In the genomic region with DNA sequence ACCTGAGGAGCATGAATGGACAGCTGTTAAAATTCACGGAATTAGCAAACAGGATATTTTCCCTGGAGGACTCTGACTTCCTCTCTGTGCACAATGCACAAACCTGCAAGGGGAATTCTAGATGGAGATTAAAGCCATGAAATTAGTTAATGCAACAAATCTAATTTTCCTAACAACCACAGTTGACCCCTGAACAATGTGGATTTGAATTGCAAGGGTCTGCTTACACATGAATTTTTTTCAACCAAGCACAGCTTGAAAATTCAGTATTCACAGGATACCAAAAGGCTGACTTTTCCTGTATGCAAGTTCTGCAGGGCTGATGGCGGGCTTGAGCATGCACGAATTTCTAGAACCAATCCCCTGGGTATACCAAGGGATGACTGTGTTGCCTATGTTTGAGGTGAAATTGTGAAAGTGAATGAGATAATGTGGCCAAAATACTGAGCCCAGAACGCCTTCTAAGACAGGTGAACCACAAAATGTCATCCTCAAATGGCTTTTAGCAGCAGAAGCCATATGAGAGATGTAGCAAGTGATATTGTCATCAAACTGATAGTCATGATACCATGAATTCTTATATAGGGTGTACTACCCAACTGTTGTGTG, we compare ENCODE assay signal across 25 cellular contexts. TPM values are rescaled to one million over a fixed set of nuclear protein-coding genes. Genes with fewer than 3 reads are reported as not detected.
"Had no signal": no experiment of that assay in that cellular context is flagged by ENCODE, and none has a peak within 500 bp of the region (broad histone marks: within the 10 kb centered on the region; RNA-seq: fewer than 3 reads in every experiment).

No MANE protein-coding gene starts in this region.

- H3K4me1 Mint-ChIP-seq: activated CD4-positive, alpha-beta T cell treated with anti-CD3 and anti-CD28 coated beads, Interleukin-2, amount 10 ng/mL, durations not matched to agents 24 days and 14 days; nephron; stimulated activated memory B cell treated with anti-CD40 and anti-IgM and Interleukin-4, amounts not matched to agents 10 μg/mL and 1 μg/mL and 100 μg/mL, for 72 hours; stimulated activated naive CD8-positive, alpha-beta T cell treated with anti-CD3 and anti-CD28 coated beads, Interleukin-15, amount 100 ng/mL, for 72 hours; T-helper 17 cell had no signal

- H3K27me3 Mint-ChIP-seq: progenitor cell of endocrine pancreas had no signal

- H3K36me3 Mint-ChIP-seq: activated naive CD8-positive, alpha-beta T cell; stimulated activated memory B cell treated with anti-CD40 and anti-IgM and Interleukin-4, amounts not matched to agents 10 μg/mL and 1 μg/mL and 100 μg/mL, for 72 hours; type B pancreatic cell had no signal

- H3K27ac Mint-ChIP-seq: activated CD4-positive, alpha-beta T cell treated with anti-CD3 and anti-CD28 coated beads, Interleukin-2, amount 10 ng/mL, durations not matched to agents 24 days and 14 days; activated CD8-positive, alpha-beta T cell treated with anti-CD3 and anti-CD28 coated beads for 36 hours; activated naive CD8-positive, alpha-beta T cell; effector memory CD8-positive, alpha-beta T cell; nephron; progenitor cell of endocrine pancreas; stimulated activated memory B cell treated with anti-CD40 and anti-IgM and Interleukin-4, amounts not matched to agents 10 μg/mL and 1 μg/mL and 100 μg/mL, for 72 hours; stimulated activated naive CD8-positive, alpha-beta T cell treated with anti-CD3 and anti-CD28 coated beads, Interleukin-15, amount 100 ng/mL, for 72 hours; T-helper 17 cell; type B pancreatic cell had no signal

- H3K9me3 Mint-ChIP-seq: activated CD4-positive, alpha-beta T cell treated with anti-CD3 and anti-CD28 coated beads, Interleukin-2, amount 10 ng/mL, durations not matched to agents 24 days and 14 days; activated CD8-positive, alpha-beta T cell treated with anti-CD3 and anti-CD28 coated beads for 36 hours; activated T-cell treated with anti-CD3 and anti-CD28 coated beads, Interleukin-2, amount 50 U/mL, for 4 hours; effector memory CD8-positive, alpha-beta T cell; nephron; stimulated activated memory B cell treated with anti-CD40 and anti-IgM and Interleukin-4, amounts not matched to agents 10 μg/mL and 1 μg/mL and 100 μg/mL, for 72 hours; stimulated activated naive CD8-positive, alpha-beta T cell treated with anti-CD3 and anti-CD28 coated beads, Interleukin-15, amount 100 ng/mL, for 72 hours; type B pancreatic cell had no signal

- H3K4me3 Mint-ChIP-seq: activated CD4-positive, alpha-beta T cell treated with anti-CD3 and anti-CD28 coated beads, Interleukin-2, amount 10 ng/mL, durations not matched to agents 24 days and 14 days; activated CD8-positive, alpha-beta T cell treated with anti-CD3 and anti-CD28 coated beads for 36 hours; activated naive CD8-positive, alpha-beta T cell; activated T-cell treated with anti-CD3 and anti-CD28 coated beads, Interleukin-2, amount 50 U/mL, for 4 hours; effector memory CD8-positive, alpha-beta T cell; nephron; stimulated activated memory B cell treated with anti-CD40 and anti-IgM and Interleukin-4, amounts not matched to agents 10 μg/mL and 1 μg/mL and 100 μg/mL, for 72 hours; stimulated activated naive CD8-positive, alpha-beta T cell treated with anti-CD3 and anti-CD28 coated beads, Interleukin-15, amount 100 ng/mL, for 72 hours; T-helper 17 cell; type B pancreatic cell had no signal

- ATAC-seq: activated CD8-positive, alpha-beta T cell treated with anti-CD3 and anti-CD28 coated beads for 36 hours; activated T-cell treated with anti-CD3 and anti-CD28 coated beads, Interleukin-2, amount 50 U/mL, for 4 hours; effector memory CD8-positive, alpha-beta T cell; gastroesophageal sphincter; mucosa of descending colon; sciatic nerve; stimulated activated memory B cell treated with anti-CD40 and anti-IgM and Interleukin-4, amounts not matched to agents 10 μg/mL and 1 μg/mL and 100 μg/mL, for 72 hours; stimulated activated naive CD8-positive, alpha-beta T cell treated with anti-CD3 and anti-CD28 coated beads, Interleukin-15, amount 100 ng/mL, for 72 hours; T-helper 17 cell had no signal

- DNase-seq: activated CD4-positive, alpha-beta T cell treated with anti-CD3 and anti-CD28 coated beads, Interleukin-2, amount 10 ng/mL, durations not matched to agents 24 days and 14 days; activated CD4-positive, CD25-positive, alpha-beta regulatory T cell treated with anti-CD3 and anti-CD28 coated beads, Interleukin-2, amount 50 U/mL, for 72 hours; activated CD8-positive, alpha-beta T cell treated with anti-CD3 and anti-CD28 coated beads for 36 hours; activated naive CD4-positive, alpha-beta T cell treated with Interleukin-2 at 50 U/mL for 16 hours; activated T-cell treated with anti-CD3 and anti-CD28 coated beads, Interleukin-2, amount 50 U/mL, for 4 hours; anterior cingulate cortex; colonic mucosa; effector memory CD8-positive, alpha-beta T cell; islet precursor cell; left ventricle myocardium inferior; mucosa of descending colon; ovary; stimulated activated CD4-positive, alpha-beta T cell treated with anti-CD3 and anti-CD28 coated beads, Interleukin-4, amount 100 ng/mL, for 24 hours; stimulated activated CD8-positive, alpha-beta memory T cell treated with anti-CD3 and anti-CD28 coated beads, Interleukin-4, amount 100 ng/mL, for 48 hours; stimulated activated naive CD8-positive, alpha-beta T cell treated with anti-CD3 and anti-CD28 coated beads, Interleukin-15, amount 100 ng/mL, for 72 hours; substantia nigra; T-helper 17 cell; T1000 had no signal

RNA-seq across cellular contexts. Expression of gene COL8A1, which starts 52.5 kb away (rescaled TPM):
- total RNA-seq: activated CD8-positive, alpha-beta T cell treated with anti-CD3 and anti-CD28 coated beads for 36 hours; progenitor cell of endocrine pancreas; T-helper 17 cell had no signal
